8 cellular contexts compared by ENCODE assay signal in genomic region chr1:248825136-248825535, GRCh38. TPM values are rescaled to one million over a fixed set of nuclear protein-coding genes. Genes with fewer than 3 reads are reported as not detected.
DNase-seq lines count a peak whose midpoint lies in the region; ATAC-seq and TF ChIP-seq lines count a peak whose summit lies in the region.

No MANE protein-coding gene starts in this region.

- H3K4me1 Mint-ChIP-seq in Caco-2 (ENCODE audit: low read depth, unreplicated experiment), result peaks cover 19% of the 10 kb centered on the region
- peaks cover 52% of the 10 kb centered on the region for H3K4me1 Mint-ChIP-seq in osteocyte (ENCODE audit: unreplicated experiment)

- no peak for ATAC-seq in RWPE2 (ENCODE audit: low read depth)
- ATAC-seq in GM18907 (IDR thresholded peaks at IDR 0.05; ENCODE audit: unreplicated experiment), result no peak

- CTCF ChIA-PET in Caco-2 (lab: Charles Lee), result interaction anchor here (0.7 to 3.6 kb wide), 4 partner anchors 13 to 48 kb away, joined by 4 to 46 read pairs (median 10); partner anchors contain the start of genes ZNF672 and ZNF692

- no peaks in the 10 kb centered on the region for H3K36me3 ChIP-seq in Caco-2 (ENCODE audit: control insufficient read depth, insufficient read depth, low read length)
- H3K36me3 ChIP-seq in RWPE2 (ENCODE audit: low read depth), result peaks cover 26% of the 10 kb centered on the region

- TF ChIP-seq CTCF in Caco-2 (IDR thresholded peaks at IDR 0.05; ENCODE audit: insufficient read depth in 1 of 2, low read depth in 1 of 2, low read length in 1 of 2, severe bottlenecking in 1 of 2, unreplicated experiment in 1 of 2) (no peak), RWPE2 (IDR thresholded peaks at IDR 0.05; ENCODE audit: poor library complexity, severe bottlenecking) (no peak), epithelial cell of proximal tubule (conservative IDR thresholded peaks at IDR 0.05; ENCODE audit: low read depth, low read length) (no peak), osteocyte (IDR thresholded peaks at IDR 0.05) (no peak)

- H3K27me3 ChIP-seq in Caco-2 (replicated peaks; ENCODE audit: control insufficient read depth, insufficient read depth, low read length) (no peaks in the 10 kb centered on the region), RWPE2 (ENCODE audit: insufficient read depth, poor library complexity, severe bottlenecking) (no peaks in the 10 kb centered on the region)

- peak overlapping the region; percentile 82 for H3K4me3 ChIP-seq in Caco-2 (ENCODE audit: low read depth, low read length)
- H3K4me3 ChIP-seq in RWPE2 (ENCODE audit: severe bottlenecking), result peak overlapping the region; percentile 52
- H3K4me3 ChIP-seq in epithelial cell of proximal tubule (ENCODE audit: low read depth, low read length), result peak overlapping the region; percentile 88

- DNase-seq in Caco-2, result peak in 1 of 2 experiments; percentile 30
- DNase-seq in RWPE2 (ENCODE audit: low spot score), result no peak
- DNase-seq in epithelial cell of proximal tubule (ENCODE audit: low read depth), result no peak
- no peak for DNase-seq in osteocyte (ENCODE audit: extremely low spot score, unreplicated experiment)
- DNase-seq in stimulated activated CD4-positive, alpha-beta T cell treated with anti-CD3 and anti-CD28 coated beads, Interleukin-2, amount 100 ng/mL, for 48 hours, result no peak
- no peak for DNase-seq in iPS-NIHi7 (ENCODE audit: extremely low spot score)
- DNase-seq in NAMALWA (ENCODE audit: low spot score), result no peak

- H3K9me3 Mint-ChIP-seq in Caco-2 (ENCODE audit: unreplicated experiment) (no peaks in the 10 kb centered on the region), osteocyte (ENCODE audit: unreplicated experiment) (no peaks in the 10 kb centered on the region)

- H3K9me3 ChIP-seq in Caco-2 (no peaks in the 10 kb centered on the region), RWPE2 (ENCODE audit: severe bottlenecking) (no peaks in the 10 kb centered on the region)

- peak overlapping the region; percentile 48 for H3K27ac ChIP-seq in RWPE2 (ENCODE audit: poor library complexity, severe bottlenecking)

- intact Hi-C loops in Caco-2 (cut with micrococcal nuclease; ENCODE audit: unreplicated experiment), result no loop called here

- peak overlapping the region; percentile 99 for H3K27ac Mint-ChIP-seq in Caco-2 (ENCODE audit: unreplicated experiment)
- H3K27ac Mint-ChIP-seq in osteocyte (ENCODE audit: unreplicated experiment), result peak overlapping the region; percentile 99

- POLR2A ChIA-PET in Caco-2 (lab: Charles Lee), result interaction anchor here (0.5 to 1.8 kb wide), 5 partner anchors 13 to 48 kb away, joined by 5 to 57 read pairs (median 9); partner anchors contain the start of genes ZNF672 and ZNF692

- peaks cover 8% of the 10 kb centered on the region for H3K4me1 ChIP-seq in Caco-2
- peaks cover 7% of the 10 kb centered on the region for H3K4me1 ChIP-seq in RWPE2 (ENCODE audit: insufficient read depth, poor library complexity, severe bottlenecking)

- H3K27me3 Mint-ChIP-seq in Caco-2 (ENCODE audit: insufficient read depth, unreplicated experiment) (no peaks in the 10 kb centered on the region), osteocyte (ENCODE audit: unreplicated experiment) (no peaks in the 10 kb centered on the region)

- H3K36me3 Mint-ChIP-seq in Caco-2 (ENCODE audit: insufficient read depth, unreplicated experiment) (peaks cover 12% of the 10 kb centered on the region), osteocyte (ENCODE audit: unreplicated experiment) (peaks cover 11% of the 10 kb centered on the region)

- H3K4me3 Mint-ChIP-seq in Caco-2 (ENCODE audit: unreplicated experiment) (peak overlapping the region; percentile 95), osteocyte (ENCODE audit: unreplicated experiment) (peak overlapping the region; percentile 98)

- BruUV-seq in Caco-2 (replicated peaks; lab: Mats Ljungman, UMichigan), result no TSS peak

RNA-seq across cellular contexts. Expression of gene SH3BP5L, which starts 0.6 kb away (rescaled TPM):
- 21.3 and 22.4 TPM in 2 replicates for total RNA-seq in Caco-2 (2022)
- 23.5 and 25.6 TPM in 2 replicates for total RNA-seq in epithelial cell of proximal tubule
- 32.4 and 33.2 TPM in 2 replicates for total RNA-seq in osteocyte

RNA-seq across cellular contexts. Expression of gene ZNF672, which starts 12.9 kb away (rescaled TPM):
- total RNA-seq in Caco-2 (2022) (27.3 and 29.1 TPM in 2 replicates), epithelial cell of proximal tubule (26.1 and 32.6 TPM in 2 replicates), osteocyte (21.1 and 24.1 TPM in 2 replicates)

RNA-seq across cellular contexts. Expression of gene ZNF692, which starts 33.7 kb away (rescaled TPM):
- 48.5 and 58.4 TPM in 2 replicates for total RNA-seq in Caco-2 (2022)
- total RNA-seq in epithelial cell of proximal tubule, result 24.0 and 35.7 TPM in 2 replicates
- 32.1 and 39.9 TPM in 2 replicates for total RNA-seq in osteocyte
